Comparison of ENCODE assay signal across 8 cellular contexts in the genomic region with DNA sequence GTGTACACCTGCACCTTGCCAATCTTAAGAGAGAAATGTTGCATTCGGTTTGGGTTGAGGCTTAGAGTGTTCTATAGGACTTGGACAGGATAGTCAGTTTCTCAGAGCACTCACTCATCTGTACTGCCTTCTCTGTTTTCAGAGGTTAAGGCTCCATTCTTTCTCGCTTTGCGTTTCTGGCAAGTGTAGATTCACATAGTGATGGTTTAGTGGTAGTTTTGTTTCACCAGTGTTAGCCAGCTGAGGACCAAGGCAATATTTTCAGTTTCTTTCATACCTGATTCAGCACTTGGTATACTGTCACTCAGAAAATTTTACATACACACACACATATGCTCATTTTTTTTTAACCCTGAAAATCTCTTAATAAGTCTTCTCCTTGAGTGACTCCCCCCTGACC. TPM values are rescaled to one million over a fixed set of nuclear protein-coding genes. Genes with fewer than 3 reads are reported as not detected.
DNase-seq lines count a peak whose midpoint lies in the region; FAIRE-seq and TF ChIP-seq lines count a peak whose summit lies in the region.

No MANE protein-coding gene starts in this region.

- H3K4me3 ChIP-seq in MG63, result peak overlapping the region; percentile 79

- H3K27me3 Mint-ChIP-seq in CD14-positive monocyte (ENCODE audit: low read depth in 3 of 3) (peaks cover 0 to 2% (median 0%) of the 10 kb centered on the region in 3 donors), nephron progenitor cell (ENCODE audit: low read depth, poor library complexity) (peaks cover 13% of the 10 kb centered on the region)
- H3K27me3 Mint-ChIP-seq in dendritic cell treated with granulocyte-macrophage colony-stimulating factor and Interleukin-4, amounts not matched to agents 40 ng/mL and 50 ng/mL, for 4 days, result no peaks in the 10 kb centered on the region

- H3K4me1 Mint-ChIP-seq in CD14-positive monocyte, result peaks cover 20% of the 10 kb centered on the region
- peaks cover 27% of the 10 kb centered on the region for H3K4me1 Mint-ChIP-seq in dendritic cell treated with granulocyte-macrophage colony-stimulating factor and Interleukin-4, amounts not matched to agents 40 ng/mL and 50 ng/mL, for 4 days (ENCODE audit: low read depth)
- H3K4me1 Mint-ChIP-seq in nephron progenitor cell, result peaks cover 18% of the 10 kb centered on the region

- H3K9me3 Mint-ChIP-seq in CD14-positive monocyte (no peaks in the 10 kb centered on the region), nephron progenitor cell (no peaks in the 10 kb centered on the region)
- no peaks in the 10 kb centered on the region for H3K9me3 Mint-ChIP-seq in dendritic cell treated with granulocyte-macrophage colony-stimulating factor and Interleukin-4, amounts not matched to agents 40 ng/mL and 50 ng/mL, for 4 days

- H3K9me3 ChIP-seq in MG63, result no peaks in the 10 kb centered on the region

- peaks cover 41 to 47% of the 10 kb centered on the region in 2 donors for H3K36me3 Mint-ChIP-seq in CD14-positive monocyte
- peaks cover 60% of the 10 kb centered on the region for H3K36me3 Mint-ChIP-seq in dendritic cell treated with granulocyte-macrophage colony-stimulating factor and Interleukin-4, amounts not matched to agents 40 ng/mL and 50 ng/mL, for 4 days (ENCODE audit: low read depth)
- peaks cover 24% of the 10 kb centered on the region for H3K36me3 Mint-ChIP-seq in nephron progenitor cell (ENCODE audit: low read depth)

- no peak for TF ChIP-seq CTCF in CD14-positive monocyte (IDR thresholded peaks at IDR 0.05)
- TF ChIP-seq CTCF in nephron progenitor cell (IDR thresholded peaks at IDR 0.05), result no peak
- TF ChIP-seq CTCF in GM20000 (IDR thresholded peaks at IDR 0.05; ENCODE audit: extremely low read depth, missing control alignments), result no peak

- peak overlapping the region; percentile 90 to 93 for H3K4me3 Mint-ChIP-seq in CD14-positive monocyte
- H3K4me3 Mint-ChIP-seq in dendritic cell treated with granulocyte-macrophage colony-stimulating factor and Interleukin-4, amounts not matched to agents 40 ng/mL and 50 ng/mL, for 4 days, result peak overlapping the region; percentile 90
- peak overlapping the region; percentile 97 for H3K4me3 Mint-ChIP-seq in nephron progenitor cell

- intact Hi-C loops in CD14-positive monocyte (cut with micrococcal nuclease), result loop anchor here (5.0 kb wide), 4 partner anchors 35 to 120 kb away; a partner anchor contains a TSS
- intact Hi-C loops in dendritic cell treated with granulocyte-macrophage colony-stimulating factor and Interleukin-4, amounts not matched to agents 40 ng/mL and 50 ng/mL, for 4 days (cut with micrococcal nuclease), result loop anchor here (2.0 to 5.0 kb wide), 2 partner anchors 35 to 38 kb away; a partner anchor contains a TSS

- DNase-seq in CD14-positive monocyte (ENCODE audit: low spot score), result no peak
- DNase-seq in MG63, result no peak
- no peak for DNase-seq in nephron progenitor cell
- no peak for DNase-seq in stimulated activated CD4-positive, alpha-beta T cell treated with anti-CD3 and anti-CD28 coated beads, Interleukin-15, amount 100 ng/mL, for 24 hours
- DNase-seq in nucleus accumbens (lab: John Stamatoyannopoulos, UW), result no peak
- no peak for DNase-seq in urothelium cell line (ENCODE audit: low spot score)
- no peak for DNase-seq in GM20000 (ENCODE audit: low spot score)

- no peaks in the 10 kb centered on the region for H3K27me3 ChIP-seq in MG63

- peaks cover 8% of the 10 kb centered on the region for H3K36me3 ChIP-seq in MG63

- H3K27ac Mint-ChIP-seq in CD14-positive monocyte (peak overlapping the region in 4 of 7 donors; percentile 70 to 97 (median 96)), nephron progenitor cell (no peak overlapping the region)
- no peak overlapping the region for H3K27ac Mint-ChIP-seq in dendritic cell treated with granulocyte-macrophage colony-stimulating factor and Interleukin-4, amounts not matched to agents 40 ng/mL and 50 ng/mL, for 4 days

- FAIRE-seq in urothelium cell line (lab: Jason Lieb, UNC), result no peak

RNA-seq across cellular contexts. Expression of a gene that starts 1.3 kb away (rescaled TPM):
- polyA plus RNA-seq in CD14-positive monocyte, result 10 to 100 TPM in 1 of 2 donors, 1 to 10 TPM in 1; 6.7 to 10.0 TPM
- 1.2 and 6.5 TPM in 2 replicates for total RNA-seq in MG63 (2014; rRNA removed; shearing (Covaris generic); ENCODE audit: low replicate concordance)

RNA-seq across cellular contexts. Expression of a gene that starts 36.9 kb away (rescaled TPM):
- polyA plus RNA-seq in CD14-positive monocyte, result 1 to 10 TPM; 3.1 to 4.9 TPM
- 4.3 and 17.7 TPM in 2 replicates for total RNA-seq in MG63 (2014; rRNA removed; shearing (Covaris generic); ENCODE audit: low replicate concordance)

RNA-seq across cellular contexts. Expression of a gene that starts 38.5 kb away (rescaled TPM):
- polyA plus RNA-seq in CD14-positive monocyte, result 10 to 100 TPM in 1 of 2 donors, 1 to 10 TPM in 1; 6.7 to 10.7 TPM
- total RNA-seq in MG63 (2014; rRNA removed; shearing (Covaris generic); ENCODE audit: low replicate concordance), result 15.3 and 20.9 TPM in 2 replicates

RNA-seq across cellular contexts. Expression of a gene that starts 48.2 kb away (rescaled TPM):
- polyA plus RNA-seq in CD14-positive monocyte, result 100 to 1,000 TPM in 1 of 2 donors, 10 to 100 TPM in 1; 81.3 to 102 TPM
- total RNA-seq in MG63 (2014; rRNA removed; shearing (Covaris generic); ENCODE audit: low replicate concordance), result 93.5 and 95.1 TPM in 2 replicates

Comparison
In these comparisons a context has a peak if more than half of its experiments do, and no peak if none do; other contexts are left out.
1. H3K27ac Mint-ChIP-seq: peak in CD14-positive monocyte (4 of 7); none in dendritic cell treated with granulocyte-macrophage colony-stimulating factor and Interleukin-4, amounts not matched to agents 40 ng/mL and 50 ng/mL, for 4 days (single experiment) and nephron progenitor cell (single experiment).
2. Peak in every context shown above with its lines, with median percentiles within 50 percentile points of each other: H3K4me3 Mint-ChIP-seq.